In the genomic region with DNA sequence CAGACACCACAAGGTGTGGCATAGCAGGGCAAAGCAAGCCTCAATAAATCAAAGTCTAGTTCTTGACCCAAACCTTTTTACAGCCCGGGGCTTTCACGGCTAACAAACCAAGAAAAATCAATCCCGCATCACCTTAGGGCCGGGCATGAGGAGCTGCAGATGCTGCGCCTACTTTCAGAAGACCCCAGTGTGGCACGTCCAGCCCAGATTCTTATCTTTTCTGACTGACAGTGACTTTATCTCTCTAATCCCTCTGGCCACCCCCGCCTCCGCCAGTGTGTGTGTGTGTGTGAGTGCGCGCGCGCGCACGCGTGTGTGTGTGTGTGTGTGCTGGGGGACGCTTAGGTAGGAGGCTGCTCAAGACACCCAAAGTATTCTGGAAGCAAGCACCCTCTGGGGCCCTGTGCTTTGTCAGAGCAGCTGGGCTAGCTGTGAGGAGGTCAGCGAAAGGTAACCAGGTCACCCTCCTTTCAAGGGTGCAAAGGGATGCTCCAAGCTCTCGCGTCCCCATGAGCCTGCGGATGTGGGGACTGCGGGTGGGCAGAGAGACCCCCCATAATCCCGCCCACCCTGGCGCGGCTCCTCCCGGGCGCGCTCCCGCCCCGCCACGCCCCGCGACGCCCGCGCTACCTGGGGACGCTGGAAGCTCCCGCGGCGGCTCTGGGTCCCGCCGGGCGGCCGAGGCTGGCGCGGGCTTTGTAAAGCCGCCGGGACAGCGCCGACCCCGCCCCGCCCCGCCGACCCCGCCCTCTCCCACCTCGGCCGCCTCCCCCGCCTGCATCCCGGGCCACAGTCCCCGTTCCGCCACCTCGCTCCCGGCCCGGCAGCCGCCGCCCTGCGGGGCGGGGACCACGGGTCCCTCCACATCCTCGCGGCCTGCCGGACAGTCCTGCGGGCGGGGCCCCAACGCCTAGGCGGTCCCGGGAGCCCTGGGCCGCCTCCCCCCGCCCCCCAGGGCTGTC, we compare ENCODE assay signal across 8 cellular contexts.
DNase-seq lines count a peak whose midpoint lies in the region; ATAC-seq and TF ChIP-seq lines count a peak whose summit lies in the region.

No MANE protein-coding gene starts in this region.

- H3K36me3 ChIP-seq in WERI-Rb-1, result no peaks in the 10 kb centered on the region

- peaks cover 7% of the 10 kb centered on the region for H3K4me1 Mint-ChIP-seq in activated T-cell treated with anti-CD3 and anti-CD28 coated beads, Interleukin-2, amount 50 U/mL, for 24 hours (ENCODE audit: low read depth)

- ATAC-seq in HG02571 (IDR thresholded peaks at IDR 0.05; ENCODE audit: unreplicated experiment) (no peak), HG03442 (IDR thresholded peaks at IDR 0.05; ENCODE audit: unreplicated experiment) (no peak)

- H3K27ac ChIP-seq in WERI-Rb-1, result peak overlapping the region; percentile 70

- peak; percentile 29 for DNase-seq in activated T-cell treated with anti-CD3 and anti-CD28 coated beads, Interleukin-2, amount 50 U/mL, for 24 hours
- DNase-seq in activated T-cell treated with anti-CD3 and anti-CD28 coated beads, Interleukin-2, amount 50 U/mL, for 1 hour, result no peak
- DNase-seq in WERI-Rb-1 (peak; percentile 89), germinal center (ENCODE audit: low spot score) (peak; percentile 5), nucleus accumbens (lab: John Stamatoyannopoulos, UW) (peak in 36 of 56 donors; percentile 4 to 75 (median 29))
- DNase-seq in NK-92 treated with Interleukin-12 subunit alpha and Interleukin-12 subunit beta, amount 100 ng/mL, for 24 hours (lab: John Stamatoyannopoulos, UW), result no peak

- no peak overlapping the region for H3K27ac Mint-ChIP-seq in activated T-cell treated with anti-CD3 and anti-CD28 coated beads, Interleukin-2, amount 50 U/mL, for 24 hours

- peak overlapping the region; percentile 41 for H3K4me3 Mint-ChIP-seq in activated T-cell treated with anti-CD3 and anti-CD28 coated beads, Interleukin-2, amount 50 U/mL, for 24 hours

- peaks cover 78% of the 10 kb centered on the region for H3K27me3 Mint-ChIP-seq in activated T-cell treated with anti-CD3 and anti-CD28 coated beads, Interleukin-2, amount 50 U/mL, for 24 hours

- TF ChIP-seq CTCF in WERI-Rb-1 (IDR thresholded peaks at IDR 0.05; ENCODE audit: low read depth, low read length), result no peak

- peaks cover 6% of the 10 kb centered on the region for H3K9me3 Mint-ChIP-seq in activated T-cell treated with anti-CD3 and anti-CD28 coated beads, Interleukin-2, amount 50 U/mL, for 24 hours

- no peaks in the 10 kb centered on the region for H3K9me3 ChIP-seq in WERI-Rb-1 (ENCODE audit: severe bottlenecking)

- peak overlapping the region; percentile 90 for H3K4me3 ChIP-seq in WERI-Rb-1 (ENCODE audit: low read depth, low read length)

- H3K36me3 Mint-ChIP-seq in activated T-cell treated with anti-CD3 and anti-CD28 coated beads, Interleukin-2, amount 50 U/mL, for 24 hours (ENCODE audit: low read depth), result no peaks in the 10 kb centered on the region

- H3K27me3 ChIP-seq in WERI-Rb-1 (ENCODE audit: insufficient read depth, low read depth, severe bottlenecking), result no peaks in the 10 kb centered on the region

Comparison
In these comparisons a context has a peak if more than half of its experiments do, and no peak if none do; other contexts are left out.
1. DNase-seq: peak in activated T-cell treated with anti-CD3 and anti-CD28 coated beads, Interleukin-2, amount 50 U/mL, for 24 hours (single experiment), WERI-Rb-1 (single experiment), germinal center (single experiment) and nucleus accumbens (36 of 56); none in activated T-cell treated with anti-CD3 and anti-CD28 coated beads, Interleukin-2, amount 50 U/mL, for 1 hour (single experiment) and NK-92 treated with Interleukin-12 subunit alpha and Interleukin-12 subunit beta, amount 100 ng/mL, for 24 hours (single experiment).